ENCODE assay signal across 16 cellular contexts in the genomic region with DNA sequence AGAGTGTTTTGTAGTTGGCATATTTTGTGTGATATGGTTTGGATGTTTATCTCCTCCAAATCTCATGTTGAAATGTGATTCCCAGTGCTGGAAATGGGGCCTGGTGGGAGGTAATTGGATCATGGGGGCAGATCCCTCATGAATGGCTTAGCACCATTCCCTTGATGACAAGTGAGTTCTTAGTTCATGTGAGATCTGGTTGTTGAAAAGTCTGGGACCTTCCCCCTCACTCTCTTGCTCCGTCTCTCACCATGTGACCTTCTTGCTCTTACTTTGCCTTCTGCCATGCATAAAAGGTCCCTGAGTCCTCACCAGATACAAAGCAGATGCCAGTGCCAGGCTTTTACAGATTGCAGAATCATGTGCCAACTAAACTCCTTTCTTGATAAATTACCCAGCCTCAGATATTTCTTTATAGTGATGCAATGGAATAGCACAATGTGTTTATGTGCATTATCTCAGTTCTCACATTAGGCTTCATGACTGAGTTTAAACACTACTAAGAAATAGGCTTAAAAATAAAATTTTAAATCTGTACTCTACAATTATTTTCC.
DNase-seq lines count a peak whose midpoint lies in the region; ATAC-seq and TF ChIP-seq lines count a peak whose summit lies in the region.
"Had no signal": no experiment of that assay in that cellular context is flagged by ENCODE, and none has a peak within 500 bp of the region (broad histone marks: within the 10 kb centered on the region; RNA-seq: fewer than 3 reads in every experiment).

No MANE protein-coding gene starts in this region.

- DNase-seq in A673 (ENCODE audit: low spot score) (peak; percentile 21), NCI-H82 (lab: John Stamatoyannopoulos, UW) (peak; percentile 67), amniotic epithelial cell (ENCODE audit: low read depth) (peak; percentile 81), NCI-H446 treated with DMSO at 0.1 percent for 48 hours (lab: John Stamatoyannopoulos, UW) (no peak), mucosa of gallbladder (ENCODE audit: low spot score) (no peak)
- DNase-seq in activated T-cell treated with anti-CD3 and anti-CD28 coated beads, Interleukin-2, amount 50 U/mL, for 72 hours: no peak
- DNase-seq: 8988T; C1 segment of cervical spinal cord; CD4-positive, alpha-beta memory T cell; COR-L47; DMS153; DND-41; GM23248; H7; HCEC 1CT had no signal

- POLR2A ChIA-PET in A673 (lab: Charles Lee; ENCODE audit: low non-redundant PET): no interaction called here

- intact Hi-C loops in A673 (cut with micrococcal nuclease; ENCODE audit: unreplicated experiment): no loop called here

- BruUV-seq in A673 (replicated peaks; lab: Mats Ljungman, UMichigan): no TSS peak

- H3K9me3 ChIP-seq in A673 (ENCODE audit: low read depth, low read length, poor library complexity, severe bottlenecking): no peaks in the 10 kb centered on the region
- H3K9me3 ChIP-seq: A549 had no signal

- H3K36me3 ChIP-seq in A673 (ENCODE audit: insufficient read depth, low read length, poor library complexity, severe bottlenecking): no peaks in the 10 kb centered on the region

- CTCF ChIA-PET in A673 (lab: Charles Lee): interaction anchor here (0.6 kb wide), 1 partner anchor 1033 kb away, joined by 5 read pairs; no protein-coding TSS in a partner anchor

- no peak overlapping the region for H3K4me3 ChIP-seq in A673 (ENCODE audit: low read depth, low read length, poor library complexity, severe bottlenecking)
- H3K4me3 ChIP-seq: A549, GM23248 had no signal

- peaks cover 3% of the 10 kb centered on the region in 2 donors for H3K36me3 Mint-ChIP-seq in activated T-cell treated with anti-CD3 and anti-CD28 coated beads, Interleukin-2, amount 50 U/mL, for 72 hours (ENCODE audit: insufficient read depth in 2 of 2)

- no peak for ATAC-seq in activated T-cell treated with anti-CD3 and anti-CD28 coated beads, Interleukin-2, amount 50 U/mL, for 72 hours (replicated peaks in 1 of 2)
- ATAC-seq: A549 had no signal

- H3K27ac ChIP-seq in A673 (ENCODE audit: low read depth, low read length, poor library complexity, severe bottlenecking): no peak overlapping the region
- H3K27ac ChIP-seq: A549, GM23248 had no signal

- peaks cover 9 to 11% of the 10 kb centered on the region in 2 donors for H3K9me3 Mint-ChIP-seq in activated T-cell treated with anti-CD3 and anti-CD28 coated beads, Interleukin-2, amount 50 U/mL, for 72 hours

- H3K27ac Mint-ChIP-seq in activated T-cell treated with anti-CD3 and anti-CD28 coated beads, Interleukin-2, amount 50 U/mL, for 72 hours: no peak overlapping the region
- H3K27ac Mint-ChIP-seq: CD4-positive, alpha-beta memory T cell had no signal

- no peaks in the 10 kb centered on the region for H3K27me3 ChIP-seq in A673 (replicated peaks; ENCODE audit: insufficient read depth, low read depth, low read length, poor library complexity)

- no peaks in the 10 kb centered on the region for H3K4me1 ChIP-seq in A673 (ENCODE audit: insufficient read depth, low read length, poor library complexity, severe bottlenecking)
- H3K4me1 ChIP-seq: A549 had no signal

- no peaks in the 10 kb centered on the region for H3K4me1 Mint-ChIP-seq in activated T-cell treated with anti-CD3 and anti-CD28 coated beads, Interleukin-2, amount 50 U/mL, for 72 hours (ENCODE audit: low read depth)
- H3K4me1 Mint-ChIP-seq: CD4-positive, alpha-beta memory T cell had no signal

- H3K27me3 Mint-ChIP-seq in activated T-cell treated with anti-CD3 and anti-CD28 coated beads, Interleukin-2, amount 50 U/mL, for 72 hours (ENCODE audit: low read depth): no peaks in the 10 kb centered on the region
- H3K27me3 Mint-ChIP-seq: CD4-positive, alpha-beta memory T cell had no signal

- no peak for TF ChIP-seq CTCF in A673 (conservative IDR thresholded peaks at IDR 0.05; ENCODE audit: low read depth, low read length)

- H3K4me3 Mint-ChIP-seq in activated T-cell treated with anti-CD3 and anti-CD28 coated beads, Interleukin-2, amount 50 U/mL, for 72 hours: no peak overlapping the region
- H3K4me3 Mint-ChIP-seq: CD4-positive, alpha-beta memory T cell had no signal

Comparison
In these comparisons a context has a peak if more than half of its experiments do, and no peak if none do; other contexts are left out.
1. DNase-seq: peak in A673 (single experiment), NCI-H82 (single experiment) and amniotic epithelial cell (single experiment); none in activated T-cell treated with anti-CD3 and anti-CD28 coated beads, Interleukin-2, amount 50 U/mL, for 72 hours (0 of 2), NCI-H446 treated with DMSO at 0.1 percent for 48 hours (single experiment) and mucosa of gallbladder (single experiment).